9 cellular contexts compared by ENCODE assay signal in genomic region chr5:172453986-172454354, GRCh38. TPM values are rescaled to one million over a fixed set of nuclear protein-coding genes. Genes with fewer than 3 reads are reported as not detected.
A peak's percentile ranks its signal among the peaks of the same experiment; 100 is the strongest.
DNase-seq lines count a peak whose midpoint lies in the region; ATAC-seq and TF ChIP-seq lines count a peak whose summit lies in the region.
"Had no signal": no experiment of that assay in that cellular context is flagged by ENCODE, and none has a peak within 500 bp of the region (broad histone marks: within the 10 kb centered on the region; RNA-seq: fewer than 3 reads in every experiment).

No MANE protein-coding gene starts in this region.

- intact Hi-C loops in transverse colon (cut with DNase I; ENCODE audit: low total_unique reads), result loop anchor here (5.0 kb wide), 2 partner anchors 37 to 72 kb away; no protein-coding TSS in a partner anchor

- no peak for TF ChIP-seq EP300 in transverse colon (IDR thresholded peaks at IDR 0.05; ENCODE audit: low read depth)

- H3K4me1 ChIP-seq in lung (ENCODE audit: control insufficient read depth in 2 of 2, insufficient read depth in 2 of 2, low read length in 2 of 2) (peaks cover 0 to 10% of the 10 kb centered on the region in 2 donors), transverse colon (peaks cover 8 to 40% (median 29%) of the 10 kb centered on the region in 4 donors)

- in situ Hi-C loops in transverse colon (cut with MboI; ENCODE audit: low pct_ligation_motif_present in 1 of 4, low pct_unique_long_range_greater_than_20kb in 1 of 4, low sequenced_read_pairs in 3 of 4), result loop anchor here in 2 of 4 donors (25.0 kb wide), 1 partner anchor 483 kb away; no protein-coding TSS in a partner anchor

- H3K9me3 ChIP-seq in lung (ENCODE audit: control insufficient read depth in 2 of 2, insufficient read depth in 1 of 2, low read length in 1 of 2) (no peaks in the 10 kb centered on the region), transverse colon (no peaks in the 10 kb centered on the region)

- TF ChIP-seq POLR2A in transverse colon (IDR thresholded peaks at IDR 0.05), result no peak

- DNase-seq in DMS 273 (lab: John Stamatoyannopoulos, UW; ENCODE audit: unreplicated experiment) (peak; percentile 79), DMS 273 treated with DMSO at 0.1 percent for 48 hours (lab: John Stamatoyannopoulos, UW) (no peak), NCI-H748 treated with DMSO at 0.1 percent for 48 hours (lab: John Stamatoyannopoulos, UW) (peak; percentile 11), dermis blood vessel endothelial cell (peak; percentile 50), lung (ENCODE audit: low spot score) (no peak), transverse colon (peak; percentile 42), activated gamma-delta T cell (lab: John Stamatoyannopoulos, UW) (no peak)

- TF ChIP-seq CTCF in lung (IDR thresholded peaks at IDR 0.05; ENCODE audit: control extremely low read depth, extremely low read depth) (no peak), transverse colon (IDR thresholded peaks at IDR 0.05) (no peak)

- peak overlapping the region; percentile 52 to 62 for H3K27ac ChIP-seq in lung (ENCODE audit: low read depth in 1 of 2, low read length in 1 of 2)
- H3K27ac ChIP-seq in transverse colon, result peak overlapping the region; percentile 89 to 96 (median 92)
- H3K27ac ChIP-seq: 22Rv1 had no signal

- H3K4me3 ChIP-seq in lung (peak overlapping the region; percentile 78), transverse colon (peak overlapping the region; percentile 76 to 97 (median 91))

- no peaks in the 10 kb centered on the region for H3K27me3 ChIP-seq in lung (ENCODE audit: control insufficient read depth, insufficient read depth)
- no peaks in the 10 kb centered on the region for H3K27me3 ChIP-seq in transverse colon

- H3K36me3 ChIP-seq in lung (ENCODE audit: control insufficient read depth in 2 of 2, insufficient read depth in 2 of 2, low read length in 2 of 2) (peaks cover 0 to under 1% of the 10 kb centered on the region in 2 donors), transverse colon (no peaks in the 10 kb centered on the region)

- WGBS in lung, 2 donors, result 1% methylated on average over 22 to 34 of the region's 34 CpGs
- WGBS in transverse colon (ENCODE audit: low coverage in 1 of 2), 2 donors, result 2% methylated on average over 29 of the region's 34 CpGs; no CpG with 5 or more reads in 1 of the 2 donors

- ATAC-seq in lung (ENCODE audit: insufficient read depth, low FRiP score), result no peak
- no peak for ATAC-seq in GM19324 (IDR thresholded peaks at IDR 0.05; ENCODE audit: low FRiP score, unreplicated experiment)

RNA-seq across cellular contexts. Expression of gene SH3PXD2B, which starts 0.4 kb away (rescaled TPM):
- 15.0 and 29.4 TPM in 2 replicates for total RNA-seq in dermis blood vessel endothelial cell
- 10 to 100 TPM; 13.0 to 56.0 TPM for total RNA-seq in lung
- polyA plus RNA-seq in lung, result 10 to 100 TPM in 1 of 2 donors, 1 to 10 TPM in 1; 8.0 to 29.7 TPM
- 10 to 100 TPM; 10.2 to 26.6 (median 14.6) TPM for total RNA-seq in transverse colon

Comparison
In these comparisons a context has a peak if more than half of its experiments do, and no peak if none do; other contexts are left out.
1. DNase-seq: peak in DMS 273 (single experiment), NCI-H748 treated with DMSO at 0.1 percent for 48 hours (single experiment), dermis blood vessel endothelial cell (single experiment) and transverse colon (single experiment); none in DMS 273 treated with DMSO at 0.1 percent for 48 hours (single experiment), lung (single experiment) and activated gamma-delta T cell (single experiment).